In genomic region chr4:7389101-7389701, GRCh38 we compare ENCODE assay signal across 1 cellular context.
TF ChIP-seq lines count a peak whose summit lies in the region.

No MANE protein-coding gene starts in this region.

TF ChIP-seq in WTC11, 78 proteins besides CTCF, POLR2A, EP300 and RAD21 (continued from another document):
- no peak for TF ChIP-seq PRDM15 (CRISPR knock-in tag; IDR thresholded peaks at IDR 0.05)
- TF ChIP-seq MLX (CRISPR knock-in tag; IDR thresholded peaks at IDR 0.05): no peak
- TF ChIP-seq ZNF219 (CRISPR knock-in tag; IDR thresholded peaks at IDR 0.05; ENCODE audit: borderline replicate concordance): no peak
- no peak for TF ChIP-seq KAT7 (CRISPR knock-in tag; IDR thresholded peaks at IDR 0.05; ENCODE audit: borderline replicate concordance)
- TF ChIP-seq AR (CRISPR knock-in tag; IDR thresholded peaks at IDR 0.05): no peak
